Comparison of ENCODE assay signal across 15 cellular contexts in the genomic region with DNA sequence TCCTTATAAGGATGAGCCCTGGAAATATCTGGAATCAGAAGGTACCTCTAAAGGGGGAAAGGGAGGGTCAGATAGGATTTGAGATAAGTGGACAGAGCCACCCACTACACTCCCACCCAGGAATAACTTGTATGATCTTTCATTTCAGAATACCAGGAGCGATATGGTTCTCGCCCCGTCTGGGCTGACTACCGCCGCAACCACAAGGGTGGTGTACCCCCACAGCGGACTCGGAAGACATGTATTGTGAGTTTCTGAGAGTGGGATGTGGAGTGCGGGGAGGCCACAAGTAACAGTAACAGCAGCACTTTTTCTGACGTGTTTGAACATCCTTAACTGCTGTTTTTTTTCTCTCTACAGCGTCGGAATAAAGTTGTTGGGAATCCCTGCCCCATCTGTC. TPM values are rescaled to one million over a fixed set of nuclear protein-coding genes. Genes with fewer than 3 reads are reported as not detected.
DNase-seq lines count a peak whose midpoint lies in the region; ATAC-seq, FAIRE-seq and TF ChIP-seq lines count a peak whose summit lies in the region.
"Had no signal": no experiment of that assay in that cellular context is flagged by ENCODE, and none has a peak within 500 bp of the region (broad histone marks: within the 10 kb centered on the region; RNA-seq: fewer than 3 reads in every experiment).

No MANE protein-coding gene starts in this region.

- peaks cover 15% of the 10 kb centered on the region for H3K4me1 Mint-ChIP-seq in T-helper 2 cell treated with Interferon-gamma antibody and Interleukin-4, amounts not matched to agents 5 μg/mL and 100 μg/mL, for 36 hours (ENCODE audit: low read depth)
- H3K4me1 Mint-ChIP-seq in IgD-negative memory B cell (peaks cover 3 to 9% (median 9%) of the 10 kb centered on the region in 3 donors), astrocyte (ENCODE audit: low read depth, unreplicated experiment) (peaks cover 12% of the 10 kb centered on the region), neural crest cell (peaks cover 34% of the 10 kb centered on the region)

- peaks cover 5% of the 10 kb centered on the region for H3K27me3 Mint-ChIP-seq in T-helper 2 cell treated with Interferon-gamma antibody and Interleukin-4, amounts not matched to agents 5 μg/mL and 100 μg/mL, for 36 hours (ENCODE audit: low read depth)
- H3K27me3 Mint-ChIP-seq in IgD-negative memory B cell (no peaks in the 10 kb centered on the region), astrocyte (ENCODE audit: low read depth, unreplicated experiment) (no peaks in the 10 kb centered on the region), neural crest cell (ENCODE audit: low read depth) (peaks cover 27% of the 10 kb centered on the region)

- H3K4me1 ChIP-seq in astrocyte (ENCODE audit: insufficient read depth, low read length) (peaks cover 10% of the 10 kb centered on the region), ovary (ENCODE audit: insufficient read depth) (peaks cover 1% of the 10 kb centered on the region)

- H3K27ac ChIP-seq in astrocyte (ENCODE audit: low read depth, low read length): no peak overlapping the region
- H3K27ac ChIP-seq in ovary: no peak overlapping the region

- H3K4me2 ChIP-seq in astrocyte (ENCODE audit: low read length): no peak overlapping the region

- H2AFZ ChIP-seq in astrocyte (ENCODE audit: low read depth, low read length): no peak overlapping the region

- no peaks in the 10 kb centered on the region for H3K9me3 Mint-ChIP-seq in T-helper 2 cell treated with Interferon-gamma antibody and Interleukin-4, amounts not matched to agents 5 μg/mL and 100 μg/mL, for 36 hours
- H3K9me3 Mint-ChIP-seq in IgD-negative memory B cell (peaks cover 0 to 2% (median 0%) of the 10 kb centered on the region in 3 donors), astrocyte (ENCODE audit: unreplicated experiment) (peaks cover 3% of the 10 kb centered on the region), neural crest cell (peaks cover 2% of the 10 kb centered on the region)

- TF ChIP-seq CTCF in astrocyte (IDR thresholded peaks at IDR 0.05; ENCODE audit: insufficient read depth, low read depth, low read length): no peak
- TF ChIP-seq CTCF in neural crest cell (conservative IDR thresholded peaks at IDR 0.05): no peak
- no peak for TF ChIP-seq CTCF in ovary (IDR thresholded peaks at IDR 0.05)

- no peak for FAIRE-seq in astrocyte (lab: Jason Lieb, UNC)
- FAIRE-seq: A204.1, small intestine had no signal

- no peak overlapping the region for H3K9ac ChIP-seq in astrocyte (ENCODE audit: low read length)

- H3K9me3 ChIP-seq in astrocyte (ENCODE audit: insufficient read depth, low read depth, low read length) (no peaks in the 10 kb centered on the region), ovary (no peaks in the 10 kb centered on the region)
- H3K9me3 ChIP-seq: heart left ventricle, tibial artery had no signal

- H3K36me3 Mint-ChIP-seq in T-helper 2 cell treated with Interferon-gamma antibody and Interleukin-4, amounts not matched to agents 5 μg/mL and 100 μg/mL, for 36 hours (ENCODE audit: low read depth): peaks cover 50% of the 10 kb centered on the region
- peaks cover 18% of the 10 kb centered on the region for H3K36me3 Mint-ChIP-seq in IgD-negative memory B cell
- peaks cover 20% of the 10 kb centered on the region for H3K36me3 Mint-ChIP-seq in astrocyte (ENCODE audit: low read depth, unreplicated experiment)
- H3K36me3 Mint-ChIP-seq in neural crest cell (ENCODE audit: low read depth): peaks cover 29% of the 10 kb centered on the region

- intact Hi-C loops in ovary (cut with DNase I): loop anchor here in 1 of 4 donors (5.0 kb wide), 1 partner anchor 68 kb away; a partner anchor contains a TSS

- no peak for DNase-seq in T-helper 2 cell treated with Interferon-gamma antibody and Interleukin-4, amounts not matched to agents 5 μg/mL and 100 μg/mL, for 36 hours (ENCODE audit: low spot score)
- DNase-seq in T-helper 2 cell: no peak
- DNase-seq in astrocyte (ENCODE audit: low read depth): no peak
- DNase-seq in neural crest cell (ENCODE audit: low read depth, low spot score): no peak
- DNase-seq in GM19240 (ENCODE audit: insufficient read length, low spot score): no peak
- DNase-seq in ovary: no peak
- DNase-seq: heart left ventricle, left colon, NCI-H1436 treated with DMSO at 0.1 percent for 48 hours, NCI-H524 treated with DMSO at 0.1 percent for 48 hours, small intestine, tibial artery had no signal

- H3K27me3 ChIP-seq in astrocyte (ENCODE audit: insufficient read depth, low read length): no peaks in the 10 kb centered on the region
- H3K27me3 ChIP-seq in ovary: no peaks in the 10 kb centered on the region
- H3K27me3 ChIP-seq: heart left ventricle, tibial artery had no signal

- TF ChIP-seq POLR2A in ovary (IDR thresholded peaks at IDR 0.05): no peak

- H4K20me1 ChIP-seq in astrocyte (ENCODE audit: insufficient read depth, low read length): peaks cover 13% of the 10 kb centered on the region

- H3K4me3 ChIP-seq in astrocyte (ENCODE audit: insufficient read depth, low read depth, low read length) (no peak overlapping the region), ovary (no peak overlapping the region)
- H3K4me3 ChIP-seq: tibial artery had no signal

- peaks cover 40% of the 10 kb centered on the region for H3K79me2 ChIP-seq in astrocyte (ENCODE audit: insufficient read depth, low read length)

- 91 to 94% (median 92%) methylated on average over 11 of the region's 11 CpGs for WGBS in ovary, 3 donors

- no peak for TF ChIP-seq EP300 in ovary (IDR thresholded peaks at IDR 0.05)

- no peak for ATAC-seq in GM18873 (IDR thresholded peaks at IDR 0.05; ENCODE audit: low FRiP score, unreplicated experiment)
- ATAC-seq: heart left ventricle, left colon had no signal

- H3K36me3 ChIP-seq in astrocyte (ENCODE audit: insufficient read depth, low read length): peaks cover 20% of the 10 kb centered on the region
- H3K36me3 ChIP-seq in ovary: no peaks in the 10 kb centered on the region

- peak overlapping the region; percentile 91 for H3K4me3 Mint-ChIP-seq in T-helper 2 cell treated with Interferon-gamma antibody and Interleukin-4, amounts not matched to agents 5 μg/mL and 100 μg/mL, for 36 hours
- H3K4me3 Mint-ChIP-seq in IgD-negative memory B cell (peak overlapping the region; percentile 8 to 99 (median 38)), astrocyte (ENCODE audit: unreplicated experiment) (peak overlapping the region; percentile 99), neural crest cell (peak overlapping the region; percentile 99)

- H3K27ac Mint-ChIP-seq in T-helper 2 cell treated with Interferon-gamma antibody and Interleukin-4, amounts not matched to agents 5 μg/mL and 100 μg/mL, for 36 hours: peak overlapping the region; percentile 97
- peak overlapping the region in 1 of 3 donors; percentile 53 for H3K27ac Mint-ChIP-seq in IgD-negative memory B cell
- H3K27ac Mint-ChIP-seq in astrocyte (ENCODE audit: unreplicated experiment): peak overlapping the region; percentile 41
- H3K27ac Mint-ChIP-seq in neural crest cell (ENCODE audit: unreplicated experiment): no peak overlapping the region

RNA-seq across cellular contexts. Expression of a gene that starts 1.9 kb away (rescaled TPM):
- 146 TPM for polyA plus RNA-seq in IgD-negative memory B cell
- total RNA-seq in astrocyte: 28.0 and 29.3 TPM in 2 replicates
- 36.7 and 39.3 TPM in 2 replicates for total RNA-seq in neural crest cell
- 10 to 100 TPM; 40.7 to 61.4 (median 52.9) TPM for total RNA-seq in ovary
- polyA plus RNA-seq in ovary: 10 to 100 TPM; 62.4 to 69.0 TPM

RNA-seq across cellular contexts. Expression of a gene that starts 2.5 kb away (rescaled TPM):
- polyA plus RNA-seq in IgD-negative memory B cell: 28.0 TPM
- 64.6 and 69.1 TPM in 2 replicates for total RNA-seq in astrocyte
- total RNA-seq in neural crest cell: 138 and 145 TPM in 2 replicates
- total RNA-seq in ovary: 100 to 1,000 TPM in 1 of 7 donors, 10 to 100 TPM in 6; 44.7 to 106 (median 76.0) TPM
- polyA plus RNA-seq in ovary: 10 to 100 TPM; 34.7 to 88.3 TPM

RNA-seq across cellular contexts. Expression of a gene that starts 7.1 kb away (rescaled TPM):
- polyA plus RNA-seq in IgD-negative memory B cell (2.0 TPM), ovary (10 to 100 TPM in 1 of 2 donors, 1 to 10 TPM in 1; 9.2 to 18.6 TPM)
- total RNA-seq in astrocyte (15.7 and 16.6 TPM in 2 replicates), neural crest cell (58.2 and 62.3 TPM in 2 replicates), ovary (10 to 100 TPM in 4 of 7 donors, 1 to 10 TPM in 3; 5.6 to 20.5 (median 11.4) TPM)

RNA-seq across cellular contexts. Expression of a gene that starts 27.4 kb away (rescaled TPM):
- polyA plus RNA-seq in IgD-negative memory B cell (26.9 TPM), ovary (1 to 10 TPM; 6.4 to 9.3 TPM)
- total RNA-seq in astrocyte (12.0 and 12.7 TPM in 2 replicates), neural crest cell (15.4 and 17.4 TPM in 2 replicates), ovary (10 to 100 TPM in 6 of 7 donors, 1 to 10 TPM in 1; 6.0 to 20.0 (median 14.8) TPM)

RNA-seq across cellular contexts. Expression of a gene that starts 48.3 kb away (rescaled TPM):
- polyA plus RNA-seq in IgD-negative memory B cell: 33.7 TPM
- total RNA-seq in astrocyte: 58.1 and 60.3 TPM in 2 replicates
- total RNA-seq in neural crest cell: 93.7 and 98.2 TPM in 2 replicates
- 10 to 100 TPM; 16.3 to 50.5 (median 36.0) TPM for total RNA-seq in ovary
- polyA plus RNA-seq in ovary: 10 to 100 TPM; 18.8 to 60.6 TPM

Comparison
In these comparisons a context has a peak if more than half of its experiments do, and no peak if none do; other contexts are left out.
1. H3K4me3 Mint-ChIP-seq: peak in every context shown above with its lines; median percentile 99 in astrocyte; 99 in neural crest cell; 91 in T-helper 2 cell treated with Interferon-gamma antibody and Interleukin-4, amounts not matched to agents 5 μg/mL and 100 μg/mL, for 36 hours; 38 in IgD-negative memory B cell.